ENCODE assay signal across 22 cellular contexts in the genomic region with DNA sequence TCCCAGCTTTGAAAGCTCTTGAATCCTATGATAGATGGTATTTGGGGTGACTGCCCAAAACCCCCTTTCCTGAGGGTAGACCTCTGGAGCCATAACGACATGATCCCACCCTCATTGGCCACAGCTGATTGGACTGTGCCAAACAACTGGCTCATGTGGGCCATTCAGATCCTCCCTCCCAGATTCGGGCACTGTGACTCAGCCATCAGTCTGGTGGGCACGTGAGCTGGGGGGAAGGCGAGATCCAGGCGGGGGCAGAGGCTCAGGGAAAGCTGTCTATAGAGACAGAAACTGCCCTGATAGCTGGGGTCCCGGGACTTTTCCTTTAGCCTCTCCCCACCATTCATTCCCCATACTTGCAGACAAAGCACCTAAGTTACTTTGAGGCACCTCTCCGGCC. TPM values are rescaled to one million over a fixed set of nuclear protein-coding genes. Genes with fewer than 3 reads are reported as not detected.
DNase-seq lines count a peak whose midpoint lies in the region; ATAC-seq, FAIRE-seq and TF ChIP-seq lines count a peak whose summit lies in the region.
"Had no signal": no experiment of that assay in that cellular context is flagged by ENCODE, and none has a peak within 500 bp of the region (broad histone marks: within the 10 kb centered on the region; RNA-seq: fewer than 3 reads in every experiment).

No MANE protein-coding gene starts in this region.

- no peaks in the 10 kb centered on the region for H3K4me1 Mint-ChIP-seq in CD14-positive monocyte
- H3K4me1 Mint-ChIP-seq: IgD-negative memory B cell had no signal

- H4K20me1 ChIP-seq in GM23248 (ENCODE audit: insufficient read depth) (no peaks in the 10 kb centered on the region), K562 (replicated peaks; ENCODE audit: control insufficient read depth, insufficient read depth, low read length) (no peaks in the 10 kb centered on the region), osteoblast (ENCODE audit: insufficient read depth, low read length) (no peaks in the 10 kb centered on the region)
- H4K20me1 ChIP-seq: BLaER1 treated with 17β-estradiol and CSF1 and Interleukin-3, amounts not matched to agents 10 nM and 100 nM had no signal

- in situ Hi-C loops in GM23248 (cut with MboI) (no loop called here), K562 (cut with MboI) (no loop called here)

- POLR2A ChIA-PET in K562 (lab: Yijun Ruan, JAX), result interaction anchor here (0.7 kb wide), 1 partner anchor 27 kb away, joined by 4 read pairs; no protein-coding TSS in a partner anchor

- TF ChIP-seq CTCF in K562 (IDR thresholded peaks at IDR 0.05 in 2 of 3, conservative IDR thresholded peaks at IDR 0.05 in 1 of 3; ENCODE audit: insufficient read depth in 2 of 3, low read depth in 1 of 3, low read length in 3 of 3) (no peak), osteoblast (IDR thresholded peaks at IDR 0.05; ENCODE audit: extremely low read depth, low read depth, low read length) (no peak), CD14-positive monocyte (IDR thresholded peaks at IDR 0.05) (no peak)

- no peak overlapping the region for H3K4me3 ChIP-seq in GM23248
- H3K4me3 ChIP-seq in K562, result no peak overlapping the region
- no peak overlapping the region for H3K4me3 ChIP-seq in osteoblast (ENCODE audit: insufficient read depth, low read length)
- H3K4me3 ChIP-seq: BLaER1 treated with 17β-estradiol and CSF1 and Interleukin-3, amounts not matched to agents 10 nM and 100 nM had no signal

- H3K27me3 Mint-ChIP-seq in CD14-positive monocyte (ENCODE audit: low read depth in 3 of 3), result peaks cover 2 to 8% (median 4%) of the 10 kb centered on the region in 3 donors
- H3K27me3 Mint-ChIP-seq: IgD-negative memory B cell had no signal

- no peaks in the 10 kb centered on the region for H3K36me3 Mint-ChIP-seq in CD14-positive monocyte
- H3K36me3 Mint-ChIP-seq: CD8-positive, alpha-beta T cell; IgD-negative memory B cell had no signal

- no peak for TF ChIP-seq EP300 in K562 (IDR thresholded peaks at IDR 0.05; ENCODE audit: low read length)

- H3K9me3 Mint-ChIP-seq in CD14-positive monocyte, result peaks cover 0 to 1% (median 0%) of the 10 kb centered on the region in 7 donors
- H3K9me3 Mint-ChIP-seq: CD8-positive, alpha-beta T cell; IgD-negative memory B cell had no signal

- intact Hi-C loops in K562 (cut with micrococcal nuclease) (no loop called here), CD14-positive monocyte (cut with micrococcal nuclease) (no loop called here)

- no peak for FAIRE-seq in K562 (lab: Jason Lieb, UNC)
- FAIRE-seq: HTR-8/SVneo had no signal

- no peak for TF ChIP-seq RAD21 in K562 (CRISPR knock-in tag; conservative IDR thresholded peaks at IDR 0.05 in 1 of 2, IDR thresholded peaks at IDR 0.05 in 1 of 2)

- no peak for TF ChIP-seq POLR2A in K562 (conservative IDR thresholded peaks at IDR 0.05)

- H3K9me3 ChIP-seq in GM23248 (ENCODE audit: low read depth) (no peaks in the 10 kb centered on the region), K562 (replicated peaks; ENCODE audit: control insufficient read depth, insufficient read depth, low read depth, low read length) (no peaks in the 10 kb centered on the region), osteoblast (ENCODE audit: low read depth, low read length) (no peaks in the 10 kb centered on the region)
- H3K9me3 ChIP-seq: BLaER1 treated with 17β-estradiol and CSF1 and Interleukin-3, amounts not matched to agents 10 nM and 100 nM had no signal

- H3K79me2 ChIP-seq in GM23248 (ENCODE audit: insufficient read depth) (no peaks in the 10 kb centered on the region), K562 (ENCODE audit: control insufficient read depth, insufficient read depth, low read length) (no peaks in the 10 kb centered on the region), osteoblast (ENCODE audit: insufficient read depth, low read length) (no peaks in the 10 kb centered on the region)

- H3K4me3 Mint-ChIP-seq in CD14-positive monocyte, result no peak overlapping the region
- H3K4me3 Mint-ChIP-seq: CD8-positive, alpha-beta T cell had no signal

- peak overlapping the region in 1 of 7 donors; percentile 27 for H3K27ac Mint-ChIP-seq in CD14-positive monocyte
- H3K27ac Mint-ChIP-seq: CD8-positive, alpha-beta T cell; IgD-negative memory B cell had no signal

- DNase-seq in Daoy (ENCODE audit: low read depth), result peak; percentile 64
- DNase-seq in GM23248, result peak; percentile 47
- no peak for DNase-seq in K562 (ENCODE audit: extremely low read depth in 1 of 4, low spot score in 3 of 4)
- peak; percentile 84 for DNase-seq in osteoblast (ENCODE audit: insufficient read length, low spot score, missing footprints)
- DNase-seq in CD14-positive monocyte (ENCODE audit: low spot score), result no peak
- no peak for DNase-seq in amygdala (lab: John Stamatoyannopoulos, UW)
- DNase-seq: CD8-positive, alpha-beta T cell; EL; GOT3; Karpas-422; NCI-H1092; NCI-H1436; NCI-H187 treated with DMSO at 0.1 percent for 48 hours; NCI-H2107; NCI-H446 treated with DMSO at 0.1 percent for 48 hours; NCI-H526 treated with DMSO at 0.1 percent for 48 hours; Right ventricle myocardium superior had no signal

- H3F3A ChIP-seq in GM23248 (ENCODE audit: insufficient read depth), result no peaks in the 10 kb centered on the region

- WGBS in GM23248 (ENCODE audit: low coverage in 1 of 2, low lambda C conversion rate in 2 of 2, missing lambda C conversion rate in 2 of 2), 2 experiments, result 32 to 44% methylated on average over 5 to 7 of the region's 7 CpGs
- 18% methylated on average over 5 of the region's 7 CpGs for WGBS in K562 (ENCODE audit: insufficient coverage, low coverage, missing lambda C conversion rate)

- H2AFZ ChIP-seq in GM23248 (no peak overlapping the region), K562 (ENCODE audit: low read depth, low read length) (no peak overlapping the region), osteoblast (ENCODE audit: low read length) (peak overlapping the region; percentile 73)

- no peaks in the 10 kb centered on the region for H3K9me2 ChIP-seq in GM23248 (ENCODE audit: insufficient read depth)

- no TSS peak for BruUV-seq in K562 (replicated peaks; lab: Mats Ljungman, UMichigan)

- H3K4me2 ChIP-seq in GM23248 (ENCODE audit: unreplicated experiment) (no peak overlapping the region), K562 (ENCODE audit: insufficient read depth, low read length) (no peak overlapping the region), osteoblast (ENCODE audit: insufficient read depth, low read length) (no peak overlapping the region)
- H3K4me2 ChIP-seq: BLaER1 treated with 17β-estradiol and CSF1 and Interleukin-3, amounts not matched to agents 10 nM and 100 nM had no signal

- H3K9me1 ChIP-seq in K562 (ENCODE audit: control insufficient read depth, insufficient read depth, low read length), result no peaks in the 10 kb centered on the region

- H3K27me3 ChIP-seq in GM23248 (replicated peaks; ENCODE audit: insufficient read depth) (no peaks in the 10 kb centered on the region), K562 (ENCODE audit: control insufficient read depth in 2 of 2, insufficient read depth in 2 of 2, low read length in 2 of 2) (peaks cover 0 to 10% of the 10 kb centered on the region in 2 experiments; a peak in 2 of 5 replicates), osteoblast (ENCODE audit: insufficient read depth, low read length) (no peaks in the 10 kb centered on the region)
- H3K27me3 ChIP-seq: BLaER1 treated with 17β-estradiol and CSF1 and Interleukin-3, amounts not matched to agents 10 nM and 100 nM had no signal

- CTCF ChIA-PET in K562 (lab: Yijun Ruan, JAX; ENCODE audit: low intra/inter-chr PET ratio), result no interaction called here

- H3K36me3 ChIP-seq in GM23248 (ENCODE audit: low read depth), result no peaks in the 10 kb centered on the region
- H3K36me3 ChIP-seq in K562 (ENCODE audit: control insufficient read depth, insufficient read depth, low read length), result no peaks in the 10 kb centered on the region
- H3K36me3 ChIP-seq in osteoblast (ENCODE audit: insufficient read depth, low read length), result no peaks in the 10 kb centered on the region
- H3K36me3 ChIP-seq: BLaER1 treated with 17β-estradiol and CSF1 and Interleukin-3, amounts not matched to agents 10 nM and 100 nM had no signal

- H3K27ac ChIP-seq in GM23248, result no peak overlapping the region
- no peak overlapping the region for H3K27ac ChIP-seq in K562 (ENCODE audit: extremely low read depth, low read depth, low read length)
- no peak overlapping the region for H3K27ac ChIP-seq in osteoblast (ENCODE audit: low read depth, low read length)
- H3K27ac ChIP-seq: BLaER1 treated with 17β-estradiol and CSF1 and Interleukin-3, amounts not matched to agents 10 nM and 100 nM had no signal

- no peaks in the 10 kb centered on the region for H3K4me1 ChIP-seq in GM23248 (ENCODE audit: insufficient read depth)
- H3K4me1 ChIP-seq in K562 (replicated peaks in 1 of 2; ENCODE audit: control insufficient read depth in 2 of 2, insufficient read depth in 2 of 2, low read length in 2 of 2), result no peaks in the 10 kb centered on the region; a peak in 1 of 5 replicates
- peaks cover 2% of the 10 kb centered on the region for H3K4me1 ChIP-seq in osteoblast (ENCODE audit: insufficient read depth, low read length)

- H3K9ac ChIP-seq in GM23248 (no peak overlapping the region), K562 (ENCODE audit: insufficient read depth in 1 of 2, low read depth in 2 of 2, low read length in 2 of 2) (no peak overlapping the region)
- H3K9ac ChIP-seq: BLaER1 treated with 17β-estradiol and CSF1 and Interleukin-3, amounts not matched to agents 10 nM and 100 nM had no signal

- ATAC-seq in K562, result no peak
- ATAC-seq in HG03196 (IDR thresholded peaks at IDR 0.05; ENCODE audit: unreplicated experiment), result no peak
- ATAC-seq in GM21447 (IDR thresholded peaks at IDR 0.05; ENCODE audit: unreplicated experiment), result no peak
- ATAC-seq: CD8-positive, alpha-beta T cell had no signal

RNA-seq across cellular contexts. Expression of a gene that starts 15.1 kb away (rescaled TPM):
- total RNA-seq in Daoy (2014; rRNA removed; shearing (Covaris generic)), result 40.7 and 49.6 TPM in 2 replicates
- total RNA-seq in GM23248 (2014; rRNA removed; shearing (Covaris generic)), result 32.2 and 33.0 TPM in 2 replicates
- 4.7 and 5.7 TPM in 2 replicates for polyA plus RNA-seq in GM23248 (2016; fragmentation: Nextera tagmentation; extraction: Ambion mirVana)
- 6.1 and 14.0 TPM in 2 replicates for total RNA-seq in K562 (2011; cell fraction: chromatin; rRNA removed; ENCODE audit: low replicate concordance)
- 10.3 and 11.0 TPM in 2 replicates for total RNA-seq in K562 (2011; cell fraction: nucleolus; rRNA removed)
- total RNA-seq in K562 (2011; cell fraction: nucleoplasm; rRNA removed), result 7.1 and 7.5 TPM in 2 replicates
- 9.6 and 11.6 TPM in 2 replicates for total RNA-seq in K562 (2014; rRNA removed)
- total RNA-seq in K562 (2014; rRNA removed; fragmentation: Illumina TruSeq; extraction: Trizol), result 7.6 and 8.0 TPM in 2 replicates
- total RNA-seq in K562 (2015; rRNA removed; fragmentation: Illumina TruSeq; extraction: Trizol), result 6.9 and 7.4 TPM in 2 replicates
- 22.8 and 25.0 TPM in 2 replicates for total RNA-seq in K562 (2021)
- polyA plus RNA-seq in K562 (2011; rRNA removed), result 24.0 and 27.0 TPM in 2 replicates
- polyA plus RNA-seq in K562 (2011; cell fraction: cytosol; rRNA removed), result 25.2 and 37.2 TPM in 2 replicates
- polyA plus RNA-seq in K562 (2011; cell fraction: nucleus; rRNA removed), result 10.2 and 16.2 TPM in 2 replicates
- 9.2 and 10.6 TPM in 2 replicates for polyA plus RNA-seq in K562 (2012)
- polyA plus RNA-seq in K562 (2014; fragmentation: Illumina TruSeq; extraction: Trizol), result 10.5 and 19.7 TPM in 2 replicates
- polyA plus RNA-seq in K562 (2014; fragmentation: Nextera tagmentation; extraction: Ambion mirVana), result under 1 TPM; 0.28 to 0.66 TPM
- polyA plus RNA-seq in K562 (2014; rRNA removed), result 11.2 and 13.1 TPM in 2 replicates
- 12.8 and 20.5 TPM in 2 replicates for polyA minus RNA-seq in K562 (2011; rRNA and poly(A)+ RNA removed)
- polyA minus RNA-seq in K562 (2011; cell fraction: cytosol; rRNA and poly(A)+ RNA removed), result 14.7 and 17.9 TPM in 2 replicates
- 3.1 and 3.7 TPM in 2 replicates for polyA minus RNA-seq in K562 (2011; cell fraction: nucleus; rRNA and poly(A)+ RNA removed)
- total RNA-seq in osteoblast, result 43.0 and 49.9 TPM in 2 replicates
- polyA plus RNA-seq in CD14-positive monocyte, result not detected
- polyA plus RNA-seq: IgD-negative memory B cell had no signal

Comparison
In these comparisons a context has a peak if more than half of its experiments do, and no peak if none do; other contexts are left out.
1. DNase-seq: peak in Daoy (single experiment), GM23248 (single experiment) and osteoblast (single experiment); none in K562 (0 of 4), CD14-positive monocyte (single experiment) and amygdala (0 of 56).